15 cellular contexts compared by ENCODE assay signal in genomic region chr12:2666411-2666810, GRCh38.
DNase-seq lines count a peak whose midpoint lies in the region; ATAC-seq and TF ChIP-seq lines count a peak whose summit lies in the region.
"Had no signal": no experiment of that assay in that cellular context is flagged by ENCODE, and none has a peak within 500 bp of the region (broad histone marks: within the 10 kb centered on the region; RNA-seq: fewer than 3 reads in every experiment).

No MANE protein-coding gene starts in this region.

- H4K5ac ChIP-seq in H9 (ENCODE audit: insufficient read length, low read depth, low read length): no peak overlapping the region

- POLR2A ChIA-PET in WTC11 (lab: Charles Lee): no interaction called here

- H2AK5ac ChIP-seq in H9 (ENCODE audit: insufficient read length, low read length): no peak overlapping the region

- no peaks in the 10 kb centered on the region for H3K36me3 Mint-ChIP-seq in H9 (ENCODE audit: insufficient read depth in 1 of 3, low read depth in 3 of 3)
- no peaks in the 10 kb centered on the region for H3K36me3 Mint-ChIP-seq in WTC11
- no peaks in the 10 kb centered on the region for H3K36me3 Mint-ChIP-seq in stimulated activated naive B cell treated with anti-CD40 and anti-IgM and Interleukin-4, amounts not matched to agents 10 μg/mL and 1 μg/mL and 100 μg/mL, for 72 hours

- intact Hi-C loops in sciatic nerve (cut with DNase I): no loop called here

- H3K4me2 ChIP-seq in H9 (ENCODE audit: insufficient read depth, insufficient read length, low read length): no peak overlapping the region

- no peak overlapping the region for H3K14ac ChIP-seq in H9 (ENCODE audit: insufficient read depth, low read length)

- no peaks in the 10 kb centered on the region for H3K9me3 Mint-ChIP-seq in H9
- H3K9me3 Mint-ChIP-seq in WTC11: no peaks in the 10 kb centered on the region
- H3K9me3 Mint-ChIP-seq in stimulated activated naive B cell treated with anti-CD40 and anti-IgM and Interleukin-4, amounts not matched to agents 10 μg/mL and 1 μg/mL and 100 μg/mL, for 72 hours: no peaks in the 10 kb centered on the region
- H3K9me3 Mint-ChIP-seq: CD4-positive, CD25-positive, alpha-beta regulatory T cell had no signal

- no peaks in the 10 kb centered on the region for H4K20me1 ChIP-seq in H9 (ENCODE audit: control insufficient read depth, insufficient read depth, insufficient read length)

- H3K9ac ChIP-seq in H9 (ENCODE audit: extremely low read depth, insufficient read length, low read length): no peak overlapping the region

- no peaks in the 10 kb centered on the region for H3K23me2 ChIP-seq in H9 (ENCODE audit: insufficient read length, low read depth, low read length, poor library complexity, severe bottlenecking)

- no peaks in the 10 kb centered on the region for H3K9me3 ChIP-seq in H9 (ENCODE audit: control insufficient read depth, low read depth, low read length)

- H3K18ac ChIP-seq in H9 (ENCODE audit: insufficient read length, low read depth, low read length): no peak overlapping the region

- DNase-seq in ELR (ENCODE audit: low read depth) (peak; percentile 27), H9 (peak; percentile 21), WTC11 (ENCODE audit: low spot score) (peak; percentile 2), sciatic nerve (ENCODE audit: low spot score) (peak; percentile 14), CD1c-positive myeloid dendritic cell (ENCODE audit: extremely low spot score) (no peak), NCI-H345 treated with DMSO at 0.1 percent for 48 hours (lab: John Stamatoyannopoulos, UW; ENCODE audit: unreplicated experiment) (no peak)
- DNase-seq in stimulated activated naive B cell treated with anti-CD40 and anti-IgM and Interleukin-4, amounts not matched to agents 10 μg/mL and 1 μg/mL and 100 μg/mL, for 72 hours: no peak
- DNase-seq: CD4-positive, CD25-positive, alpha-beta regulatory T cell; H7; MV-4-11; NCI-H1417; NCI-H187 treated with DMSO at 0.1 percent for 48 hours; NCI-H446; NK-92 treated with Interleukin-12 subunit alpha and Interleukin-12 subunit beta, amount 100 ng/mL, for 24 hours; RPMI8226 had no signal

- H3K79me1 ChIP-seq in H9 (ENCODE audit: insufficient read depth, low read depth, low read length, poor library complexity, severe bottlenecking): no peaks in the 10 kb centered on the region

- no peak overlapping the region for H3K56ac ChIP-seq in H9 (ENCODE audit: insufficient read length, low read depth, low read length)

- ATAC-seq in WTC11 (no peak), sciatic nerve (no peak)
- ATAC-seq in stimulated activated naive B cell treated with anti-CD40 and anti-IgM and Interleukin-4, amounts not matched to agents 10 μg/mL and 1 μg/mL and 100 μg/mL, for 72 hours (replicated peaks): no peak

- H3K27me3 Mint-ChIP-seq in H9 (ENCODE audit: low read depth) (peaks cover 2% of the 10 kb centered on the region), WTC11 (ENCODE audit: low read depth) (no peaks in the 10 kb centered on the region)
- no peaks in the 10 kb centered on the region for H3K27me3 Mint-ChIP-seq in stimulated activated naive B cell treated with anti-CD40 and anti-IgM and Interleukin-4, amounts not matched to agents 10 μg/mL and 1 μg/mL and 100 μg/mL, for 72 hours

- no peak overlapping the region for H2BK15ac ChIP-seq in H9 (ENCODE audit: low read depth, low read length)

- H3K27me3 ChIP-seq in H9 (ENCODE audit: insufficient read depth, low read length): no peaks in the 10 kb centered on the region

- no peaks in the 10 kb centered on the region for H3K4me1 ChIP-seq in H9 (ENCODE audit: insufficient read depth, low read length)

- no peak overlapping the region for H3K27ac Mint-ChIP-seq in H9
- no peak overlapping the region for H3K27ac Mint-ChIP-seq in WTC11
- no peak overlapping the region for H3K27ac Mint-ChIP-seq in stimulated activated naive B cell treated with anti-CD40 and anti-IgM and Interleukin-4, amounts not matched to agents 10 μg/mL and 1 μg/mL and 100 μg/mL, for 72 hours
- H3K27ac Mint-ChIP-seq: CD4-positive, CD25-positive, alpha-beta regulatory T cell had no signal

- no peak overlapping the region for H3K23ac ChIP-seq in H9 (ENCODE audit: insufficient read length, low read depth, low read length)

- H3K27ac ChIP-seq in H9 (ENCODE audit: insufficient read length, low read depth, low read length): no peak overlapping the region

- H4K91ac ChIP-seq in H9 (ENCODE audit: insufficient read length, low read depth, low read length): no peak overlapping the region

- H2BK20ac ChIP-seq in H9 (ENCODE audit: low read depth, low read length, poor library complexity, severe bottlenecking): no peak overlapping the region

- TF ChIP-seq CTCF in H9 (conservative IDR thresholded peaks at IDR 0.05) (no peak), WTC11 (IDR thresholded peaks at IDR 0.05) (no peak)

- H2AFZ ChIP-seq in H9 (ENCODE audit: low read length): no peak overlapping the region

- no peaks in the 10 kb centered on the region for H3K4me1 Mint-ChIP-seq in H9
- H3K4me1 Mint-ChIP-seq in WTC11: no peaks in the 10 kb centered on the region
- no peaks in the 10 kb centered on the region for H3K4me1 Mint-ChIP-seq in stimulated activated naive B cell treated with anti-CD40 and anti-IgM and Interleukin-4, amounts not matched to agents 10 μg/mL and 1 μg/mL and 100 μg/mL, for 72 hours
- H3K4me1 Mint-ChIP-seq: CD4-positive, CD25-positive, alpha-beta regulatory T cell had no signal

- no peak overlapping the region for H2BK12ac ChIP-seq in H9 (ENCODE audit: insufficient read length, low read depth, low read length)

- H3K4ac ChIP-seq in H9 (ENCODE audit: low read depth, low read length): no peak overlapping the region

- no peak overlapping the region for H4K8ac ChIP-seq in H9 (replicated peaks; ENCODE audit: insufficient read length, low read depth, low read length)

- H3K4me3 Mint-ChIP-seq in H9 (no peak overlapping the region), WTC11 (no peak overlapping the region)
- H3K4me3 Mint-ChIP-seq in stimulated activated naive B cell treated with anti-CD40 and anti-IgM and Interleukin-4, amounts not matched to agents 10 μg/mL and 1 μg/mL and 100 μg/mL, for 72 hours: no peak overlapping the region
- H3K4me3 Mint-ChIP-seq: CD4-positive, CD25-positive, alpha-beta regulatory T cell had no signal

- no CpG with 5 or more reads among the region's 11 CpGs for WGBS in H9 (ENCODE audit: extremely low coverage, insufficient read length, low lambda C conversion rate)

- H2BK5ac ChIP-seq in H9 (ENCODE audit: insufficient read length, low read length): no peak overlapping the region

- CTCF ChIA-PET in WTC11 (lab: Charles Lee): no interaction called here

- H3K79me2 ChIP-seq in H9 (ENCODE audit: insufficient read depth, low read length): no peaks in the 10 kb centered on the region

- H3T11ph ChIP-seq in H9 (ENCODE audit: low read length): no peak overlapping the region

- H2BK120ac ChIP-seq in H9 (ENCODE audit: low read depth, low read length, poor library complexity, severe bottlenecking): no peak overlapping the region

TF ChIP-seq in WTC11, 78 proteins besides CTCF, POLR2A, EP300 and RAD21:
- TF ChIP-seq JUN (CRISPR knock-in tag; IDR thresholded peaks at IDR 0.05) (no peak), ARID4B (CRISPR knock-in tag; IDR thresholded peaks at IDR 0.05; ENCODE audit: borderline replicate concordance) (no peak), RELA (CRISPR knock-in tag; IDR thresholded peaks at IDR 0.05; ENCODE audit: borderline replicate concordance) (no peak)

Comparison
In these comparisons a context has a peak if more than half of its experiments do, and no peak if none do; other contexts are left out.
1. DNase-seq: peak in ELR (single experiment), H9 (single experiment), WTC11 (single experiment) and sciatic nerve (single experiment); none in CD1c-positive myeloid dendritic cell (single experiment), NCI-H345 treated with DMSO at 0.1 percent for 48 hours (single experiment) and stimulated activated naive B cell treated with anti-CD40 and anti-IgM and Interleukin-4, amounts not matched to agents 10 μg/mL and 1 μg/mL and 100 μg/mL, for 72 hours (single experiment).